In the genomic region with DNA sequence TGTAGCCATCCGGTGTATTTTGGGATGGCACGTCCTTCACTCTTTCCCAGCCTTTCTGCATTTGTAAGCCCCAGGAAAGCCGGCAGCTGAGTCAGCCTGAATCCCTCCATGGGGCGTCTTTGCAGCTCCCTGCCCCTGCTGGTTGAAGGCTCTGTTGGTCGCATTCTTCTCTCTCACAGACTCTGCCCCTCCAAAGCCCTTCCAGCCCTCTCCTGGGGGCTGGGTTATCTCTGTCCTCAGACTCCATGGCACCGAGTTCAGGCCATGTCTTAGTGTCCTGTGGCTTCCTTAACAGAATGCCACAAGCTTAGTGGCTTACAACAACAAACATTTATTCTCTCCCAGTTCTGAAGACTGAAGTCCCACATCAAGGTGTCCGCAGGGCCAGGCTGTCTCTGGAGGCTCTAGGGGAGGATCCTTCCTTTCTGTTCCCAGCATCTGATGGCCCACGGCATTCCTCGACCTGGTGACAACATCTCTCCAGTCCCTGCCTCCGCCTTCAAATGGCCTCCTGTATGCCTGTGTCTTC, we compare ENCODE assay signal across 11 cellular contexts.
DNase-seq lines count a peak whose midpoint lies in the region; ATAC-seq, FAIRE-seq and TF ChIP-seq lines count a peak whose summit lies in the region.
"Had no signal": no experiment of that assay in that cellular context is flagged by ENCODE, and none has a peak within 500 bp of the region (broad histone marks: within the 10 kb centered on the region; RNA-seq: fewer than 3 reads in every experiment).

No MANE protein-coding gene starts in this region.

- no peaks in the 10 kb centered on the region for H3K36me3 ChIP-seq in adrenal gland (replicated peaks in 1 of 2)

- peaks cover 24 to 53% of the 10 kb centered on the region in 2 donors for H3K4me1 ChIP-seq in adrenal gland (replicated peaks in 1 of 2)

- ATAC-seq in stimulated activated naive CD8-positive, alpha-beta T cell treated with anti-CD3 and anti-CD28 coated beads, Interleukin-15, Interleukin-2, amounts not matched to agents 100 U/mL and 50 U/mL, for 24 hours, result no peak

- peak overlapping the region; percentile 80 for H3K27ac Mint-ChIP-seq in stimulated activated naive CD8-positive, alpha-beta T cell treated with anti-CD3 and anti-CD28 coated beads, Interleukin-15, Interleukin-2, amounts not matched to agents 100 ng/mL and 50 ng/mL, for 24 hours

- intact Hi-C loops in adrenal gland (cut with DNase I), result no loop called here

- H3K4me3 Mint-ChIP-seq in stimulated activated naive CD8-positive, alpha-beta T cell treated with anti-CD3 and anti-CD28 coated beads, Interleukin-15, Interleukin-2, amounts not matched to agents 100 ng/mL and 50 ng/mL, for 24 hours, result peak overlapping the region; percentile 61

- no peak for DNase-seq in stimulated activated naive CD8-positive, alpha-beta T cell treated with anti-CD3 and anti-CD28 coated beads, Interleukin-15, Interleukin-2, amounts not matched to agents 100 U/mL and 50 U/mL, for 24 hours
- DNase-seq in adrenal gland, result peak in 4 of 7 donors; percentile 47 to 64 (median 60)
- DNase-seq in iPS-NIHi7 (ENCODE audit: extremely low spot score), result peak; percentile 87
- no peak for DNase-seq in NCI-H82 treated with DMSO at 0.1 percent for 48 hours (lab: John Stamatoyannopoulos, UW; ENCODE audit: unreplicated experiment)
- no peak for DNase-seq in NCI-H187 (lab: John Stamatoyannopoulos, UW)
- DNase-seq in NCI-H774 (lab: John Stamatoyannopoulos, UW), result no peak
- no peak for DNase-seq in urothelium cell line (ENCODE audit: low spot score)
- DNase-seq: C1 segment of cervical spinal cord, HCEC 1CT, NCI-H446 had no signal

- no peaks in the 10 kb centered on the region for H3K9me3 ChIP-seq in adrenal gland (replicated peaks in 1 of 3)

- H3K36me3 Mint-ChIP-seq in stimulated activated naive CD8-positive, alpha-beta T cell treated with anti-CD3 and anti-CD28 coated beads, Interleukin-15, Interleukin-2, amounts not matched to agents 100 ng/mL and 50 ng/mL, for 24 hours (ENCODE audit: low read depth), result peaks cover 8% of the 10 kb centered on the region

- FAIRE-seq in urothelium cell line (lab: Jason Lieb, UNC), result no peak

- H3K9me3 Mint-ChIP-seq in stimulated activated naive CD8-positive, alpha-beta T cell treated with anti-CD3 and anti-CD28 coated beads, Interleukin-15, Interleukin-2, amounts not matched to agents 100 ng/mL and 50 ng/mL, for 24 hours, result no peaks in the 10 kb centered on the region

- WGBS in adrenal gland, 4 donors, result 59 to 63% (median 61%) methylated on average over 10 of the region's 10 CpGs

- no peak for TF ChIP-seq POLR2A in adrenal gland (IDR thresholded peaks at IDR 0.05)

- peaks cover 94% of the 10 kb centered on the region for H3K4me1 Mint-ChIP-seq in stimulated activated naive CD8-positive, alpha-beta T cell treated with anti-CD3 and anti-CD28 coated beads, Interleukin-15, Interleukin-2, amounts not matched to agents 100 ng/mL and 50 ng/mL, for 24 hours (ENCODE audit: low read depth)

- TF ChIP-seq CTCF in adrenal gland (IDR thresholded peaks at IDR 0.05), result peak in 2 of 6 experiments; percentile 12 to 15

- H3K27ac ChIP-seq in adrenal gland, result peak overlapping the region in 2 of 5 donors; percentile 39 to 41

- no peaks in the 10 kb centered on the region for H3K27me3 Mint-ChIP-seq in stimulated activated naive CD8-positive, alpha-beta T cell treated with anti-CD3 and anti-CD28 coated beads, Interleukin-15, Interleukin-2, amounts not matched to agents 100 ng/mL and 50 ng/mL, for 24 hours

- H3K27me3 ChIP-seq in adrenal gland, result no peaks in the 10 kb centered on the region

- no peak overlapping the region for H3K4me3 ChIP-seq in adrenal gland

Comparison
In these comparisons a context has a peak if more than half of its experiments do, and no peak if none do; other contexts are left out.
1. DNase-seq: peak in adrenal gland (4 of 7) and iPS-NIHi7 (single experiment); none in stimulated activated naive CD8-positive, alpha-beta T cell treated with anti-CD3 and anti-CD28 coated beads, Interleukin-15, Interleukin-2, amounts not matched to agents 100 U/mL and 50 U/mL, for 24 hours (single experiment), NCI-H82 treated with DMSO at 0.1 percent for 48 hours (single experiment), NCI-H187 (0 of 2), NCI-H774 (single experiment) and urothelium cell line (single experiment).